In genomic region chrX:56764153-56764974, GRCh38 we compare ENCODE assay signal across 1 cellular context.
A peak's percentile ranks its signal among the peaks of the same experiment; 100 is the strongest.
TF ChIP-seq lines count a peak whose summit lies in the region.

No MANE protein-coding gene starts in this region.

TF ChIP-seq in GM12878, 131 proteins besides CTCF, POLR2A, EP300 and RAD21 (continued from another document and continues in another):
- TF ChIP-seq KAT2A (conservative IDR thresholded peaks at IDR 0.05; ENCODE audit: control insufficient read depth, low read depth, low read length) (no peak), ZZZ3 (IDR thresholded peaks at IDR 0.05; ENCODE audit: control insufficient read depth, insufficient read length, low read depth) (no peak), SP1 (IDR thresholded peaks at IDR 0.05; ENCODE audit: low read depth, low read length) (peak; percentile 55), BCL11A (IDR thresholded peaks at IDR 0.05; ENCODE audit: low read depth, low read length) (0 out of 2 replicates have a peak, but pooled peaks have one; percentile 9), MLLT1 (IDR thresholded peaks at IDR 0.05) (no peak), SRF (IDR thresholded peaks at IDR 0.05; ENCODE audit: low read depth in 2 of 2, low read length in 2 of 2) (no peak), PML (IDR thresholded peaks at IDR 0.05; ENCODE audit: low read length) (no peak), E4F1 (IDR thresholded peaks at IDR 0.05; ENCODE audit: borderline replicate concordance, partially characterized antibody) (no peak), CEBPZ (IDR thresholded peaks at IDR 0.05; ENCODE audit: low read depth, low read length) (no peak), NBN (IDR thresholded peaks at IDR 0.05) (no peak), CREB1 (IDR thresholded peaks at IDR 0.05; ENCODE audit: low read depth) (no peak), ZBED1 (IDR thresholded peaks at IDR 0.05; ENCODE audit: borderline replicate concordance) (peak; percentile 41), CHD1 (IDR thresholded peaks at IDR 0.05; ENCODE audit: low read depth, low read length) (no peak), BHLHE40 (IDR thresholded peaks at IDR 0.05; ENCODE audit: borderline replicate concordance in 1 of 2, low read depth in 2 of 2, low read length in 1 of 2) (peak; percentile 18 to 19; a peak in 1 of 4 replicates), PKNOX1 (IDR thresholded peaks at IDR 0.05) (no peak; the same call in 1 of the 2 replicates), PAX8 (IDR thresholded peaks at IDR 0.05) (no peak), POLR2AphosphoS5 (IDR thresholded peaks at IDR 0.05; ENCODE audit: low read length) (no peak), ZNF274 (IDR thresholded peaks at IDR 0.05; ENCODE audit: insufficient read depth, insufficient read length) (no peak), CREM (IDR thresholded peaks at IDR 0.05; ENCODE audit: low read depth) (no peak), ZNF217 (IDR thresholded peaks at IDR 0.05) (no peak), RAD51 (IDR thresholded peaks at IDR 0.05) (no peak), ZBTB4 (CRISPR knock-in tag; IDR thresholded peaks at IDR 0.05) (no peak), HSF1 (IDR thresholded peaks at IDR 0.05; ENCODE audit: low read depth, low read length) (0 out of 2 replicates have a peak, but pooled peaks have one; percentile 21), CUX1 (IDR thresholded peaks at IDR 0.05; ENCODE audit: insufficient replicate concordance, low read depth, low read length) (no peak), EED (IDR thresholded peaks at IDR 0.05; ENCODE audit: low read depth) (no peak; the same call in 1 of the 2 replicates), TCF12 (IDR thresholded peaks at IDR 0.05; ENCODE audit: low read depth, low read length) (peak; percentile 87), RCOR1 (conservative IDR thresholded peaks at IDR 0.05; ENCODE audit: low read depth, low read length) (no peak), HDGF (IDR thresholded peaks at IDR 0.05) (no peak), FOS (IDR thresholded peaks at IDR 0.05; ENCODE audit: borderline replicate concordance, extremely low read depth, insufficient read length) (no peak), SIX5 (IDR thresholded peaks at IDR 0.05; ENCODE audit: low read depth, low read length, severe bottlenecking) (no peak), SREBF2 (IDR thresholded peaks at IDR 0.05; ENCODE audit: low read length) (no peak), SIN3A (IDR thresholded peaks at IDR 0.05; ENCODE audit: low read depth, low read length) (0 out of 2 replicates have a peak, but pooled peaks have one; percentile 45), PAX5 (IDR thresholded peaks at IDR 0.05; ENCODE audit: borderline replicate concordance, low read depth, low read length) (no peak), E2F4 (IDR thresholded peaks at IDR 0.05; ENCODE audit: low read depth, low read length) (no peak), NR2F1 (conservative IDR thresholded peaks at IDR 0.05) (no peak), RBBP5 (conservative IDR thresholded peaks at IDR 0.05) (no peak), CHD2 (IDR thresholded peaks at IDR 0.05; ENCODE audit: borderline replicate concordance, low read depth, low read length) (peak; percentile 85), YY1 (IDR thresholded peaks at IDR 0.05; ENCODE audit: low read depth, low read length) (peak; percentile 88), MEF2A (IDR thresholded peaks at IDR 0.05; ENCODE audit: insufficient read depth, low read depth, low read length) (0 out of 2 replicates have a peak, but pooled peaks have one; percentile 26), MYB (IDR thresholded peaks at IDR 0.05; ENCODE audit: borderline replicate concordance, low read depth, low read length) (no peak)
